ENCODE assay signal across 9 cellular contexts in genomic region chr22:46613606-46613997, GRCh38. TPM values are rescaled to one million over a fixed set of nuclear protein-coding genes. Genes with fewer than 3 reads are reported as not detected.
DNase-seq lines count a peak whose midpoint lies in the region; ATAC-seq and TF ChIP-seq lines count a peak whose summit lies in the region.
"Had no signal": no experiment of that assay in that cellular context is flagged by ENCODE, and none has a peak within 500 bp of the region (broad histone marks: within the 10 kb centered on the region; RNA-seq: fewer than 3 reads in every experiment).

No MANE protein-coding gene starts in this region.

- H3K9me3 ChIP-seq in right atrium auricular region (no peaks in the 10 kb centered on the region), suprapubic skin (no peaks in the 10 kb centered on the region)
- H3K9me3 ChIP-seq: A549 had no signal

- no peaks in the 10 kb centered on the region for H3K9me3 Mint-ChIP-seq in activated CD4-positive, alpha-beta memory T cell treated with anti-CD3 and anti-CD28 coated beads, Interleukin-2, amount 10 ng/mL, durations not matched to agents 7 days and 5 days

- peak overlapping the region; percentile 51 to 65 for H3K27ac ChIP-seq in right atrium auricular region
- H3K27ac ChIP-seq in suprapubic skin = no peak overlapping the region
- H3K27ac ChIP-seq: A549 had no signal

- no peaks in the 10 kb centered on the region for H3K36me3 Mint-ChIP-seq in activated CD4-positive, alpha-beta memory T cell treated with anti-CD3 and anti-CD28 coated beads, Interleukin-2, amount 10 ng/mL, durations not matched to agents 7 days and 5 days (ENCODE audit: low read depth)

- H3K4me3 Mint-ChIP-seq in activated CD4-positive, alpha-beta memory T cell treated with anti-CD3 and anti-CD28 coated beads, Interleukin-2, amount 10 ng/mL, durations not matched to agents 7 days and 5 days = peak overlapping the region; percentile 81

- DNase-seq in activated CD8-positive, alpha-beta memory T cell treated with anti-CD3 and anti-CD28 coated beads for 24 hours = peak; percentile 67
- no peak for DNase-seq in activated CD8-positive, alpha-beta memory T cell treated with anti-CD3 and anti-CD28 coated beads, Interleukin-2, amount 50 U/mL, for 4 hours
- DNase-seq in activated CD4-positive, alpha-beta memory T cell treated with anti-CD3 and anti-CD28 coated beads, Interleukin-2, amount 10 ng/mL, durations not matched to agents 7 days and 5 days = no peak
- DNase-seq in right atrium auricular region (ENCODE audit: low spot score) (no peak), suprapubic skin (ENCODE audit: low spot score in 2 of 2) (no peak), NCI-H774 (lab: John Stamatoyannopoulos, UW) (no peak), SHP77 treated with DMSO at 0.1 percent for 48 hours (lab: John Stamatoyannopoulos, UW) (no peak)

- TF ChIP-seq EP300 in suprapubic skin (IDR thresholded peaks at IDR 0.05) = no peak

- H3K4me1 Mint-ChIP-seq in activated CD4-positive, alpha-beta memory T cell treated with anti-CD3 and anti-CD28 coated beads, Interleukin-2, amount 10 ng/mL, durations not matched to agents 7 days and 5 days = peaks cover 28% of the 10 kb centered on the region

- no peak for ATAC-seq in HG03442 (IDR thresholded peaks at IDR 0.05; ENCODE audit: unreplicated experiment)
- ATAC-seq: A549 had no signal

- peaks cover 0 to 55% of the 10 kb centered on the region in 2 donors for H3K4me1 ChIP-seq in right atrium auricular region
- H3K4me1 ChIP-seq in suprapubic skin = peaks cover 55% of the 10 kb centered on the region

- no peaks in the 10 kb centered on the region for H3K27me3 Mint-ChIP-seq in activated CD4-positive, alpha-beta memory T cell treated with anti-CD3 and anti-CD28 coated beads, Interleukin-2, amount 10 ng/mL, durations not matched to agents 7 days and 5 days

- POLR2A ChIA-PET in activated CD4-positive, alpha-beta memory T cell treated with anti-CD3 and anti-CD28 coated beads, Interleukin-2, amount 10 ng/mL, durations not matched to agents 7 days and 5 days (lab: Charles Lee) = interaction anchor here (1.0 to 3.2 kb wide), 9 partner anchors 10 to 149 kb away, joined by 3 to 17 read pairs (median 7); partner anchors contain the start of gene TBC1D22A

- H3K4me3 ChIP-seq in right atrium auricular region = no peak overlapping the region
- H3K4me3 ChIP-seq in suprapubic skin = peak overlapping the region; percentile 9
- H3K4me3 ChIP-seq: A549 had no signal

- no peaks in the 10 kb centered on the region for H3K27me3 ChIP-seq in right atrium auricular region
- no peaks in the 10 kb centered on the region for H3K27me3 ChIP-seq in suprapubic skin

- H3K36me3 ChIP-seq in right atrium auricular region (no peaks in the 10 kb centered on the region), suprapubic skin (no peaks in the 10 kb centered on the region)

- WGBS in suprapubic skin = 59% methylated on average over 8 of the region's 10 CpGs

- peak overlapping the region; percentile 95 for H3K27ac Mint-ChIP-seq in activated CD4-positive, alpha-beta memory T cell treated with anti-CD3 and anti-CD28 coated beads, Interleukin-2, amount 10 ng/mL, durations not matched to agents 7 days and 5 days

- CTCF ChIA-PET in activated CD4-positive, alpha-beta memory T cell treated with anti-CD3 and anti-CD28 coated beads, Interleukin-2, amount 10 ng/mL, durations not matched to agents 7 days and 5 days (lab: Charles Lee) = interaction anchor here (1.4 kb wide), 1 partner anchor 50 kb away, joined by 5 read pairs; no protein-coding TSS in a partner anchor

- TF ChIP-seq CTCF in right atrium auricular region (IDR thresholded peaks at IDR 0.05) (no peak), suprapubic skin (IDR thresholded peaks at IDR 0.05) (no peak)

- no peak for TF ChIP-seq POLR2A in suprapubic skin (IDR thresholded peaks at IDR 0.05)

RNA-seq across cellular contexts. Expression of gene GRAMD4, which starts 6.6 kb away (rescaled TPM):
- 10 to 100 TPM; 52.9 to 54.8 TPM for total RNA-seq in activated CD4-positive, alpha-beta memory T cell treated with anti-CD3 and anti-CD28 coated beads, Interleukin-2, amount 10 ng/mL, durations not matched to agents 7 days and 5 days
- total RNA-seq in right atrium auricular region (10 to 100 TPM; 29.1 to 31.6 TPM), suprapubic skin (100 to 1,000 TPM in 3 of 4 donors, 10 to 100 TPM in 1; 64.1 to 230 (median 164) TPM)
